Comparison of ENCODE assay signal across 23 cellular contexts in the genomic region with DNA sequence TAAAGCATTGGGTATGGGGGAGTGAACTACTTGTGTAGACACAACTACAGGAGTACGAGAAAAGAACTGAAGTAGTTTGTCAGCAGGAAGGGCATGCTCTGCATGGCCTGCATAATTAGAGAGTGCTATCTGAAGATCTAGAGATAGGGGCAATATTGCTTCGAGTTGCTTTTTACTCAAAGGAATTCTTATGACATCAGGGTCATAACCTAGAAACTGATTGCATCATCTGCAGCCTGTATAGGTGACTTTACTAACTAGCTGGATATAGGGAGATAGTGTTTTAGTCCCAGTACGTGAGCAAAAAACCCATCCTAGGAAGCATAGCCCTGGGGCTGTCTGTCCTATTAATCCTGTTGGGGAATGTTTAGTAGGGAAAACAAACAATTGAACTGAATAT. TPM values are rescaled to one million over a fixed set of nuclear protein-coding genes. Genes with fewer than 3 reads are reported as not detected.
DNase-seq lines count a peak whose midpoint lies in the region; ATAC-seq, FAIRE-seq and TF ChIP-seq lines count a peak whose summit lies in the region.
"Had no signal": no experiment of that assay in that cellular context is flagged by ENCODE, and none has a peak within 500 bp of the region (broad histone marks: within the 10 kb centered on the region; RNA-seq: fewer than 3 reads in every experiment).

No MANE protein-coding gene starts in this region.

- H3K79me2 ChIP-seq in keratinocyte (ENCODE audit: control insufficient read depth, insufficient read depth, low read length), result no peaks in the 10 kb centered on the region

- H3K4me3 ChIP-seq in Caco-2 (ENCODE audit: low read depth, low read length) (no peak overlapping the region), IMR-90 (ENCODE audit: insufficient read depth, low read depth, low read length) (no peak overlapping the region), keratinocyte (ENCODE audit: control insufficient read depth in 2 of 3, extremely low read depth in 1 of 3, insufficient read depth in 2 of 3, low read depth in 1 of 3, low read length in 3 of 3) (no peak overlapping the region)
- H3K4me3 ChIP-seq: PC-9 had no signal

- H3K27me3 Mint-ChIP-seq in Caco-2 (ENCODE audit: insufficient read depth, unreplicated experiment), result no peaks in the 10 kb centered on the region
- no peaks in the 10 kb centered on the region for H3K27me3 Mint-ChIP-seq in activated CD4-positive, alpha-beta memory T cell treated with anti-CD3 and anti-CD28 coated beads, Interleukin-2, amount 10 ng/mL, durations not matched to agents 7 days and 5 days

- H2BK5ac ChIP-seq in IMR-90 (ENCODE audit: low read depth, low read length, poor library complexity, severe bottlenecking), result no peak overlapping the region

- H3K9ac ChIP-seq in IMR-90 (ENCODE audit: low read depth, low read length), result no peak overlapping the region
- H3K9ac ChIP-seq in keratinocyte (ENCODE audit: control insufficient read depth, extremely low read depth, insufficient read depth, low read length), result no peak overlapping the region
- H3K9ac ChIP-seq: SK-N-SH had no signal

- H3K27me3 ChIP-seq in Caco-2 (replicated peaks; ENCODE audit: control insufficient read depth, insufficient read depth, low read length), result no peaks in the 10 kb centered on the region
- no peaks in the 10 kb centered on the region for H3K27me3 ChIP-seq in IMR-90 (ENCODE audit: control insufficient read depth, insufficient read depth, low read length)
- no peaks in the 10 kb centered on the region for H3K27me3 ChIP-seq in keratinocyte (ENCODE audit: control insufficient read depth, extremely low read depth, insufficient read depth, low read length)

- H3K56ac ChIP-seq in IMR-90 (ENCODE audit: extremely low read depth, insufficient read depth, low read length), result no peak overlapping the region

- peaks cover 73% of the 10 kb centered on the region for H3K36me3 Mint-ChIP-seq in Caco-2 (ENCODE audit: insufficient read depth, unreplicated experiment)
- H3K36me3 Mint-ChIP-seq in activated CD4-positive, alpha-beta memory T cell treated with anti-CD3 and anti-CD28 coated beads, Interleukin-2, amount 10 ng/mL, durations not matched to agents 7 days and 5 days (ENCODE audit: low read depth), result peaks cover 30% of the 10 kb centered on the region

- POLR2A ChIA-PET in Caco-2 (lab: Charles Lee) (no interaction called here), IMR-90 (lab: Charles Lee; ENCODE audit: unreplicated experiment) (no interaction called here)
- POLR2A ChIA-PET in activated CD4-positive, alpha-beta memory T cell treated with anti-CD3 and anti-CD28 coated beads, Interleukin-2, amount 10 ng/mL, durations not matched to agents 7 days and 5 days (lab: Charles Lee), result no interaction called here

- H2AK9ac ChIP-seq in IMR-90 (replicated peaks; ENCODE audit: low read depth, low read length, poor library complexity), result no peak overlapping the region

- H3K27ac ChIP-seq in IMR-90 (ENCODE audit: insufficient read depth, low read length), result no peak overlapping the region
- H3K27ac ChIP-seq in keratinocyte (ENCODE audit: control insufficient read depth, insufficient read depth, low read length), result no peak overlapping the region
- H3K27ac ChIP-seq: PC-9 had no signal

- H3K79me1 ChIP-seq in IMR-90 (ENCODE audit: low read depth in 1 of 2, low read length in 2 of 2), result no peaks in the 10 kb centered on the region; a peak in 1 of 4 replicates

- H3K4me1 ChIP-seq in Caco-2, result peaks cover 91% of the 10 kb centered on the region
- no peaks in the 10 kb centered on the region for H3K4me1 ChIP-seq in IMR-90 (ENCODE audit: control insufficient read depth, insufficient read depth, low read length)
- H3K4me1 ChIP-seq in keratinocyte (ENCODE audit: control insufficient read depth, extremely low read depth, insufficient read depth, low read length), result no peaks in the 10 kb centered on the region

- H3K4me3 Mint-ChIP-seq in Caco-2 (ENCODE audit: unreplicated experiment), result no peak overlapping the region
- H3K4me3 Mint-ChIP-seq in activated CD4-positive, alpha-beta memory T cell treated with anti-CD3 and anti-CD28 coated beads, Interleukin-2, amount 10 ng/mL, durations not matched to agents 7 days and 5 days, result no peak overlapping the region
- H3K4me3 Mint-ChIP-seq: CD8-positive, alpha-beta T cell had no signal

- H3K4me2 ChIP-seq in IMR-90 (ENCODE audit: low read depth, low read length) (no peak overlapping the region), keratinocyte (ENCODE audit: control insufficient read depth, extremely low read depth, insufficient read depth, low read depth, low read length) (no peak overlapping the region)
- H3K4me2 ChIP-seq: PC-9, SK-N-SH had no signal

- H3K9me3 Mint-ChIP-seq in Caco-2 (ENCODE audit: unreplicated experiment), result peaks cover 48% of the 10 kb centered on the region
- H3K9me3 Mint-ChIP-seq in activated CD4-positive, alpha-beta memory T cell treated with anti-CD3 and anti-CD28 coated beads, Interleukin-2, amount 10 ng/mL, durations not matched to agents 7 days and 5 days, result no peaks in the 10 kb centered on the region
- H3K9me3 Mint-ChIP-seq: CD8-positive, alpha-beta T cell had no signal

- H2AFZ ChIP-seq in IMR-90 (replicated peaks; ENCODE audit: low read length, poor library complexity), result no peak overlapping the region
- H2AFZ ChIP-seq in keratinocyte (ENCODE audit: control insufficient read depth, low read length), result no peak overlapping the region
- H2AFZ ChIP-seq: PC-9 had no signal

- DNase-seq in Caco-2 (peak; percentile 42 to 50), IMR-90 (no peak), amniotic epithelial cell (ENCODE audit: low read depth) (peak; percentile 14), keratinocyte (ENCODE audit: low read depth, low spot score) (no peak), NCI-H1930 (lab: John Stamatoyannopoulos, UW) (no peak)
- DNase-seq in activated CD4-positive, alpha-beta memory T cell treated with anti-CD3 and anti-CD28 coated beads, Interleukin-2, amount 10 ng/mL, durations not matched to agents 7 days and 5 days, result no peak
- DNase-seq: AML-193; C1 segment of cervical spinal cord; CD8-positive, alpha-beta T cell; DMS53; EL; GF-D8; NCI-H1417; NCI-H1694 treated with DMSO at 0.1 percent for 48 hours; NCI-H2107; NCI-H446 treated with DMSO at 0.1 percent for 48 hours; NCI-H526 treated with DMSO at 0.1 percent for 48 hours; PC-9; RPMI8226; SHP77 treated with DMSO at 0.1 percent for 48 hours; SK-N-SH had no signal

- peaks cover 45% of the 10 kb centered on the region for H3K9me3 ChIP-seq in Caco-2
- H3K9me3 ChIP-seq in IMR-90 (ENCODE audit: control insufficient read depth, insufficient read depth, low read length), result no peaks in the 10 kb centered on the region
- H3K9me3 ChIP-seq in keratinocyte (ENCODE audit: control insufficient read depth, low read depth, low read length), result peaks cover 2% of the 10 kb centered on the region
- H3K9me3 ChIP-seq: SK-N-SH had no signal

- dilution Hi-C loops in IMR-90 (cut with HindIII; ENCODE audit: low sequenced_read_pairs, unreplicated experiment) (no loop called here), keratinocyte (cut with MboI; ENCODE audit: extremely low pct_ligation_motif_present, low sequenced_read_pairs) (no loop called here)

- no peak overlapping the region for H2BK20ac ChIP-seq in IMR-90 (ENCODE audit: low read depth, low read length)

- CTCF ChIA-PET in Caco-2 (lab: Charles Lee), result no interaction called here
- CTCF ChIA-PET in IMR-90 (lab: Yijun Ruan, JAX), result no interaction called here
- CTCF ChIA-PET in activated CD4-positive, alpha-beta memory T cell treated with anti-CD3 and anti-CD28 coated beads, Interleukin-2, amount 10 ng/mL, durations not matched to agents 7 days and 5 days (lab: Charles Lee), result no interaction called here

- WGBS in IMR-90 (ENCODE audit: extremely low coverage in 2 of 2, insufficient read length in 1 of 2), 2 experiments, result no CpG with 5 or more reads among the region's 3 CpGs

- intact Hi-C loops in Caco-2 (cut with micrococcal nuclease; ENCODE audit: unreplicated experiment), result loop anchor here (10.0 kb wide), 2 partner anchors 393 to 773 kb away; no protein-coding TSS in a partner anchor
- intact Hi-C loops in IMR-90 (cut with micrococcal nuclease), result no loop called here

- H3K36me3 ChIP-seq in Caco-2 (ENCODE audit: control insufficient read depth, insufficient read depth, low read length), result peaks cover 3% of the 10 kb centered on the region
- peaks cover 8% of the 10 kb centered on the region for H3K36me3 ChIP-seq in IMR-90 (ENCODE audit: control insufficient read depth, insufficient read depth, low read length)
- H3K36me3 ChIP-seq in keratinocyte (ENCODE audit: control insufficient read depth in 2 of 2, extremely low read depth in 1 of 2, insufficient read depth in 2 of 2, low read length in 2 of 2), result peaks cover 1 to 2% of the 10 kb centered on the region in 2 experiments

- H2AK5ac ChIP-seq in IMR-90 (ENCODE audit: low read depth, low read length), result no peak overlapping the region

- no peaks in the 10 kb centered on the region for H3K9me1 ChIP-seq in IMR-90 (ENCODE audit: insufficient read depth, low read length)
- no peaks in the 10 kb centered on the region for H3K9me1 ChIP-seq in keratinocyte (ENCODE audit: control insufficient read depth, extremely low read depth, insufficient read depth, low read length)

- in situ Hi-C loops in IMR-90 (cut with MboI; ENCODE audit: low sequenced_read_pairs), result no loop called here

- peaks cover 64% of the 10 kb centered on the region for H3K4me1 Mint-ChIP-seq in Caco-2 (ENCODE audit: low read depth, unreplicated experiment)
- H3K4me1 Mint-ChIP-seq in activated CD4-positive, alpha-beta memory T cell treated with anti-CD3 and anti-CD28 coated beads, Interleukin-2, amount 10 ng/mL, durations not matched to agents 7 days and 5 days, result no peaks in the 10 kb centered on the region

- ATAC-seq in IMR-90 (ENCODE audit: low read depth) (no peak), HG03342 (IDR thresholded peaks at IDR 0.05; ENCODE audit: unreplicated experiment) (no peak)
- ATAC-seq: CD8-positive, alpha-beta T cell had no signal

- TF ChIP-seq RAD21 in IMR-90 (IDR thresholded peaks at IDR 0.05; ENCODE audit: low read length), result no peak

- H4K20me1 ChIP-seq in IMR-90 (ENCODE audit: insufficient read depth, low read length), result no peaks in the 10 kb centered on the region
- no peaks in the 10 kb centered on the region for H4K20me1 ChIP-seq in keratinocyte (ENCODE audit: control insufficient read depth, extremely low read depth, insufficient read depth, low read length)

- FAIRE-seq in keratinocyte (lab: Jason Lieb, UNC), result peak; percentile 13
- FAIRE-seq: H1 had no signal

- H3K23ac ChIP-seq in IMR-90 (ENCODE audit: low read depth, low read length), result no peak overlapping the region

- TF ChIP-seq CTCF in Caco-2 (IDR thresholded peaks at IDR 0.05; ENCODE audit: insufficient read depth in 1 of 2, low read depth in 1 of 2, low read length in 1 of 2, severe bottlenecking in 1 of 2, unreplicated experiment in 1 of 2) (no peak), IMR-90 (conservative IDR thresholded peaks at IDR 0.05; ENCODE audit: low read depth, low read length) (no peak), keratinocyte (optimal IDR thresholded peaks at IDR 0.05 in 1 of 3, IDR thresholded peaks at IDR 0.05 in 1 of 3, conservative IDR thresholded peaks at IDR 0.05 in 1 of 3; ENCODE audit: extremely low read depth in 1 of 3, insufficient read depth in 2 of 3, low read length in 3 of 3) (no peak)

- H3K4ac ChIP-seq in IMR-90 (ENCODE audit: low read depth, low read length), result no peak overlapping the region

- no TSS peak for BruUV-seq in Caco-2 (replicated peaks; lab: Mats Ljungman, UMichigan)
- no TSS peak for BruUV-seq in IMR-90 (replicated peaks; lab: Mats Ljungman, UMichigan)

- H2BK15ac ChIP-seq in IMR-90 (ENCODE audit: low read depth, low read length), result no peak overlapping the region

- TF ChIP-seq POLR2A in IMR-90 (IDR thresholded peaks at IDR 0.05; ENCODE audit: low read depth, low read length), result no peak

- no peak overlapping the region for H2BK120ac ChIP-seq in IMR-90 (ENCODE audit: low read depth, low read length)

- H3K14ac ChIP-seq in IMR-90 (replicated peaks; ENCODE audit: low read depth, low read length), result no peak overlapping the region

- H4K5ac ChIP-seq in IMR-90 (ENCODE audit: low read depth, low read length), result no peak overlapping the region

- H4K91ac ChIP-seq in IMR-90 (ENCODE audit: insufficient read depth, low read depth, low read length), result no peak overlapping the region

- no peak overlapping the region for H4K8ac ChIP-seq in IMR-90 (ENCODE audit: low read depth in 2 of 2, low read length in 2 of 2)

- no peak overlapping the region for H3K18ac ChIP-seq in IMR-90 (ENCODE audit: low read depth, low read length)

- H3K27ac Mint-ChIP-seq in Caco-2 (ENCODE audit: unreplicated experiment), result peak overlapping the region; percentile 77
- H3K27ac Mint-ChIP-seq in activated CD4-positive, alpha-beta memory T cell treated with anti-CD3 and anti-CD28 coated beads, Interleukin-2, amount 10 ng/mL, durations not matched to agents 7 days and 5 days, result no peak overlapping the region
- H3K27ac Mint-ChIP-seq: CD8-positive, alpha-beta T cell had no signal

RNA-seq across cellular contexts. Expression of a gene that starts 39.8 kb away (rescaled TPM):
- total RNA-seq in Caco-2 (2022) (31.8 and 31.9 TPM in 2 replicates), IMR-90 (2012; rRNA removed) (44.3 and 70.8 TPM in 2 replicates)
- polyA plus RNA-seq in IMR-90 (2012; rRNA removed) (2.8 and 3.7 TPM in 2 replicates), keratinocyte (25.8 to 35.1 TPM (median 29.0 TPM) in 3 replicates)
- 2.4 and 2.9 TPM in 2 replicates for polyA plus RNA-seq in IMR-90 (2012; cell fraction: cytosol; rRNA removed)
- 0.65 and 2.4 TPM in 2 replicates for polyA plus RNA-seq in IMR-90 (2012; cell fraction: nucleus; rRNA removed; ENCODE audit: low replicate concordance)
- 5.7 TPM for polyA plus RNA-seq in keratinocyte (2011; ENCODE audit: low read depth)
- polyA plus RNA-seq in keratinocyte (2011; cell fraction: cytosol; rRNA removed), result 4.3 and 12.3 TPM in 2 replicates
- polyA plus RNA-seq in keratinocyte (2011; cell fraction: nucleus; rRNA removed), result 24.2 and 32.7 TPM in 2 replicates
- 8.8 and 17.3 TPM in 2 replicates for polyA plus RNA-seq in keratinocyte (2012; ENCODE audit: low replicate concordance)
- polyA minus RNA-seq in keratinocyte, result 25.7 to 162 TPM (median 140 TPM) in 3 replicates
- polyA minus RNA-seq in keratinocyte (2011; cell fraction: cytosol; rRNA and poly(A)+ RNA removed), result 57.6 TPM
- 94.2 and 194 TPM in 2 replicates for polyA minus RNA-seq in keratinocyte (2011; cell fraction: nucleus; rRNA and poly(A)+ RNA removed)
- 1 to 10 TPM; 5.9 to 6.7 TPM for total RNA-seq in activated CD4-positive, alpha-beta memory T cell treated with anti-CD3 and anti-CD28 coated beads, Interleukin-2, amount 10 ng/mL, durations not matched to agents 7 days and 5 days

RNA-seq across cellular contexts. Expression of a gene that starts 40.0 kb away (rescaled TPM):
- total RNA-seq in Caco-2 (2022) (14.0 and 16.2 TPM in 2 replicates), IMR-90 (2012; rRNA removed) (7.9 and 17.5 TPM in 2 replicates)
- polyA plus RNA-seq in IMR-90 (2012; rRNA removed) (4.3 and 4.4 TPM in 2 replicates), keratinocyte (3.7 to 5.6 TPM (median 4.7 TPM) in 3 replicates)
- 0.98 and 1.9 TPM in 2 replicates for polyA plus RNA-seq in IMR-90 (2012; cell fraction: cytosol; rRNA removed)
- 1.9 and 6.9 TPM in 2 replicates for polyA plus RNA-seq in IMR-90 (2012; cell fraction: nucleus; rRNA removed; ENCODE audit: low replicate concordance)
- 19.7 TPM for polyA plus RNA-seq in keratinocyte (2011; ENCODE audit: low read depth)
- polyA plus RNA-seq in keratinocyte (2011; cell fraction: cytosol; rRNA removed), result 2.1 and 2.8 TPM in 2 replicates
- polyA plus RNA-seq in keratinocyte (2011; cell fraction: nucleus; rRNA removed), result 8.5 and 12.4 TPM in 2 replicates
- 2.5 and 4.7 TPM in 2 replicates for polyA plus RNA-seq in keratinocyte (2012; ENCODE audit: low replicate concordance)
- 0.98 to 7.1 TPM (median 2.2 TPM) in 3 replicates for polyA minus RNA-seq in keratinocyte
- 5.0 TPM for polyA minus RNA-seq in keratinocyte (2011; cell fraction: cytosol; rRNA and poly(A)+ RNA removed)
- 11.1 and 24.0 TPM in 2 replicates for polyA minus RNA-seq in keratinocyte (2011; cell fraction: nucleus; rRNA and poly(A)+ RNA removed)
- total RNA-seq in activated CD4-positive, alpha-beta memory T cell treated with anti-CD3 and anti-CD28 coated beads, Interleukin-2, amount 10 ng/mL, durations not matched to agents 7 days and 5 days, result 10 to 100 TPM; 11.5 to 12.0 TPM

Comparison
In these comparisons a context has a peak if more than half of its experiments do, and no peak if none do; other contexts are left out.
1. DNase-seq: peak in Caco-2 (2 of 2) and amniotic epithelial cell (single experiment); none in IMR-90 (single experiment), keratinocyte (single experiment), activated CD4-positive, alpha-beta memory T cell treated with anti-CD3 and anti-CD28 coated beads, Interleukin-2, amount 10 ng/mL, durations not matched to agents 7 days and 5 days (single experiment) and NCI-H1930 (0 of 2).